10 cellular contexts compared by ENCODE assay signal in the genomic region with DNA sequence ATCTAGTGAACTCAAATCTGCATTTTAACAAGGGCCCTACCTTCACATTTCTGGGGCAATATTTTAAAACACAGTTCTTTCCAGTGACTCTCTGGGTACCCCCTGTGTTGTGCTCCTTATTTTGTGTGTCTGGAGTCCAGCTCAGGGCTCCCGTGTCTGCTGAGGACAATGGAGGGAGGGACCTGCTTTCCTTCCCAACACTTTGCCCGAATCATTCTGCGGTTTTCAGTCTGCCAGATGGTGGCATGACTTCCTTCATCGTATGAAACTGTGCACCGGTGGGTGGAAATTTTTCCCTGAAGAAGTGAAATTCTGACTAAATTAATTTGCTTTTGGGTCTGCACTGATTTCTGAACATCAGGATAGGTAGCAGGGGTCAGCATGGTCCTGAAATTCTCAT.
DNase-seq lines count a peak whose midpoint lies in the region; ATAC-seq and TF ChIP-seq lines count a peak whose summit lies in the region.
"Had no signal": no experiment of that assay in that cellular context is flagged by ENCODE, and none has a peak within 500 bp of the region (broad histone marks: within the 10 kb centered on the region; RNA-seq: fewer than 3 reads in every experiment).

No MANE protein-coding gene starts in this region.

- no peak overlapping the region for H3K9ac ChIP-seq in adipocyte (ENCODE audit: low read length)
- H3K9ac ChIP-seq: parathyroid adenoma had no signal

- TF ChIP-seq POLR2A in prostate gland (IDR thresholded peaks at IDR 0.05) = no peak

- DNase-seq in Right ventricle myocardium superior (no peak), cardiac septum (ENCODE audit: low spot score) (no peak), NCI-H2227 treated with DMSO at 0.1 percent for 48 hours (lab: John Stamatoyannopoulos, UW) (peak; percentile 49), adipocyte (ENCODE audit: low read depth) (peak; percentile 49), upper lobe of right lung (no peak), prostate gland (ENCODE audit: low spot score) (no peak)
- DNase-seq in stimulated activated CD4-positive, alpha-beta T cell treated with anti-CD3 and anti-CD28 coated beads, Interleukin-1b, Interleukin-23, amount 100 ng/mL, for 48 hours = no peak
- DNase-seq: effector CD4-positive, alpha-beta T cell had no signal

- 75% methylated on average over 5 of the region's 5 CpGs for WGBS in prostate gland

- no peak overlapping the region for H3K4me3 ChIP-seq in adipocyte (ENCODE audit: low read length)
- peak overlapping the region; percentile 3 for H3K4me3 ChIP-seq in upper lobe of right lung
- no peak overlapping the region for H3K4me3 ChIP-seq in prostate gland

- intact Hi-C loops in Right ventricle myocardium superior (cut with DNase I) (no loop called here), cardiac septum (cut with DNase I) (no loop called here), upper lobe of right lung (cut with DNase I) (no loop called here), prostate gland (cut with DNase I) (no loop called here)

- H3K27me3 ChIP-seq in adipocyte (replicated peaks; ENCODE audit: control insufficient read depth, insufficient read depth, low read length) (no peaks in the 10 kb centered on the region), upper lobe of right lung (no peaks in the 10 kb centered on the region), prostate gland (replicated peaks; ENCODE audit: insufficient read depth) (no peaks in the 10 kb centered on the region)

- H3K4me1 ChIP-seq in adipocyte (ENCODE audit: control insufficient read depth, insufficient read depth, low read length) (no peaks in the 10 kb centered on the region), upper lobe of right lung (peaks cover 21% of the 10 kb centered on the region), prostate gland (replicated peaks) (peaks cover 5% of the 10 kb centered on the region)

- H3K9me3 ChIP-seq in adipocyte (ENCODE audit: control insufficient read depth, low read length) = peaks cover 4% of the 10 kb centered on the region
- H3K9me3 ChIP-seq in upper lobe of right lung = no peaks in the 10 kb centered on the region
- H3K9me3 ChIP-seq in prostate gland = no peaks in the 10 kb centered on the region

- ATAC-seq in Right ventricle myocardium superior (ENCODE audit: poor library complexity) = peak; percentile 43
- peak; percentile 25 for ATAC-seq in upper lobe of right lung
- ATAC-seq in HG03565 (IDR thresholded peaks at IDR 0.05; ENCODE audit: unreplicated experiment) = no peak

- H3K36me3 ChIP-seq in adipocyte (ENCODE audit: control insufficient read depth, insufficient read depth, low read length, severe bottlenecking) = no peaks in the 10 kb centered on the region
- no peaks in the 10 kb centered on the region for H3K36me3 ChIP-seq in upper lobe of right lung
- H3K36me3 ChIP-seq in prostate gland = no peaks in the 10 kb centered on the region

- H3K27ac ChIP-seq in upper lobe of right lung (no peak overlapping the region), prostate gland (no peak overlapping the region)
- H3K27ac ChIP-seq: parathyroid adenoma had no signal

- TF ChIP-seq CTCF in upper lobe of right lung (IDR thresholded peaks at IDR 0.05) (no peak), prostate gland (IDR thresholded peaks at IDR 0.05) (no peak)

Comparison
In these comparisons a context has a peak if more than half of its experiments do, and no peak if none do; other contexts are left out.
1. DNase-seq: peak in NCI-H2227 treated with DMSO at 0.1 percent for 48 hours (single experiment) and adipocyte (single experiment); none in Right ventricle myocardium superior (single experiment), cardiac septum (single experiment), upper lobe of right lung (single experiment), stimulated activated CD4-positive, alpha-beta T cell treated with anti-CD3 and anti-CD28 coated beads, Interleukin-1b, Interleukin-23, amount 100 ng/mL, for 48 hours (single experiment) and prostate gland (single experiment).